ENCODE assay signal across 8 cellular contexts in the genomic region with DNA sequence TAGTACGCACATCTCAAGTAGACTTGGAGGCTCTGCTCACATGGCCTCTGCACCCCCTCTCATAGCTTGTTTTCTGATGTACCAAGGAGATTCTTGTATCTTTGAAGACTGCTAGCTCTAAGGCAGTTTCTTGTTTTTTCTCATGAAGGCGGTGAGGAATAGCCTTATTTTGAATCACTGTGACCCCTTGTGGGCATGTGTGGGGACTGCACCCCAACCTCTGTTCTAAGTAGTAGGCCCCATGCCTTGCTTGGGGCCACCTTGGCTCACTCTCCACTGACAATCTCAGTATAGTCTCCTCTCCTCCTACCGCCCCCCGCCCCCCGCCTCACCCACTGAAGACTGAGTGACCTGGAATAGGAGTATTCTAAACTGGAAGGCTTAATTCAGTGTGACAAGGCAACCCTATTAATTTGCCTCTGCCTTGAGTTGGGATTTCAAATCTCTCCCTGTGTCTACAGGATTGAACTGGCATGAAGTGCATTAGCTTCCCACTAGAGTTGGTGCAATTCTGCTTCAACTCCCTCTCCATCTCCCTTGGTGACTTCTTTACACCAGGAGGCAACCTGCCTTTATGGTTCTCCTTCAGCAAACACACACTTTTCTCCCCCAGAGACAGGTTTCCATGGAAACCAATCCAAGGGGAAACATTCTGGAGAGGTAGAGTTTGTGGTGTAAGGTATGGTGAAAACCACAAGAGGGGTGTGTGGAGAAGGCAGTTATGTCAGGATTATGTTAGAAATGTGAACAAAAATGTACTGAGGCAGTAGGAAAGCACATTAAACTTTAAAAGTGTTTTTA.
DNase-seq lines count a peak whose midpoint lies in the region; FAIRE-seq and TF ChIP-seq lines count a peak whose summit lies in the region.

No MANE protein-coding gene starts in this region.

- no peak overlapping the region for H3K27ac Mint-ChIP-seq in activated CD4-positive, alpha-beta memory T cell treated with anti-CD3 and anti-CD28 coated beads, Interleukin-2, amount 10 ng/mL, durations not matched to agents 7 days and 5 days

- no peak overlapping the region for H3K4me3 Mint-ChIP-seq in activated CD4-positive, alpha-beta memory T cell treated with anti-CD3 and anti-CD28 coated beads, Interleukin-2, amount 10 ng/mL, durations not matched to agents 7 days and 5 days

- peaks cover 4% of the 10 kb centered on the region for H3K27me3 Mint-ChIP-seq in activated CD4-positive, alpha-beta memory T cell treated with anti-CD3 and anti-CD28 coated beads, Interleukin-2, amount 10 ng/mL, durations not matched to agents 7 days and 5 days

- H3K9me3 Mint-ChIP-seq in activated CD4-positive, alpha-beta memory T cell treated with anti-CD3 and anti-CD28 coated beads, Interleukin-2, amount 10 ng/mL, durations not matched to agents 7 days and 5 days: peaks cover 16% of the 10 kb centered on the region

- no peak for DNase-seq in D721Med (ENCODE audit: insufficient read length, low spot score)
- peak; percentile 54 for DNase-seq in HCEC 1CT
- DNase-seq in NCI-H226: peak; percentile 48
- peak; percentile 67 for DNase-seq in activated CD4-positive, alpha-beta memory T cell treated with anti-CD3 and anti-CD28 coated beads, Interleukin-2, amount 10 ng/mL, durations not matched to agents 7 days and 5 days
- DNase-seq in epidermal melanocyte (ENCODE audit: insufficient read length, low spot score): peak; percentile 43
- peak; percentile 57 for DNase-seq in myocyte (ENCODE audit: low read depth)
- DNase-seq in stimulated activated CD8-positive, alpha-beta memory T cell treated with anti-CD3 and anti-CD28 coated beads, Interleukin-7, amount 100 ng/mL, for 48 hours (ENCODE audit: extremely low read depth in 1 of 2, low read depth in 1 of 2): peak; percentile 18 to 26
- no peak for DNase-seq in NCI-H1092 (lab: John Stamatoyannopoulos, UW)

- peak; percentile 59 for TF ChIP-seq CTCF in D721Med (IDR thresholded peaks at IDR 0.05; ENCODE audit: insufficient read depth, missing control alignments)

- no peaks in the 10 kb centered on the region for H3K36me3 Mint-ChIP-seq in activated CD4-positive, alpha-beta memory T cell treated with anti-CD3 and anti-CD28 coated beads, Interleukin-2, amount 10 ng/mL, durations not matched to agents 7 days and 5 days (ENCODE audit: low read depth)

- CTCF ChIA-PET in activated CD4-positive, alpha-beta memory T cell treated with anti-CD3 and anti-CD28 coated beads, Interleukin-2, amount 10 ng/mL, durations not matched to agents 7 days and 5 days (lab: Charles Lee): interaction anchor here (0.6 to 2.6 kb wide), 20 partner anchors 23 to 930 kb away, joined by 3 to 24 read pairs (median 4); a partner anchor contains a TSS

- H3K4me1 Mint-ChIP-seq in activated CD4-positive, alpha-beta memory T cell treated with anti-CD3 and anti-CD28 coated beads, Interleukin-2, amount 10 ng/mL, durations not matched to agents 7 days and 5 days: peaks cover 19% of the 10 kb centered on the region

- no peak for FAIRE-seq in D721Med (lab: Jason Lieb, UNC)

- POLR2A ChIA-PET in activated CD4-positive, alpha-beta memory T cell treated with anti-CD3 and anti-CD28 coated beads, Interleukin-2, amount 10 ng/mL, durations not matched to agents 7 days and 5 days (lab: Charles Lee): no interaction called here

Comparison
In these comparisons a context has a peak if more than half of its experiments do, and no peak if none do; other contexts are left out.
1. DNase-seq: peak in HCEC 1CT (single experiment), NCI-H226 (single experiment), activated CD4-positive, alpha-beta memory T cell treated with anti-CD3 and anti-CD28 coated beads, Interleukin-2, amount 10 ng/mL, durations not matched to agents 7 days and 5 days (single experiment), epidermal melanocyte (single experiment), myocyte (single experiment) and stimulated activated CD8-positive, alpha-beta memory T cell treated with anti-CD3 and anti-CD28 coated beads, Interleukin-7, amount 100 ng/mL, for 48 hours (2 of 2); none in D721Med (single experiment) and NCI-H1092 (single experiment).